Comparison of ENCODE assay signal across 2 cellular contexts in genomic region chr1:216028630-216029029, GRCh38.
A peak's percentile ranks its signal among the peaks of the same experiment; 100 is the strongest.
TF ChIP-seq lines count a peak whose summit lies in the region.

No MANE protein-coding gene starts in this region.

TF ChIP-seq in IMR-90, 13 proteins besides CTCF, POLR2A, EP300 and RAD21:
- no peak for TF ChIP-seq USF2 (IDR thresholded peaks at IDR 0.05; ENCODE audit: low read depth, low read length)
- TF ChIP-seq MAFK (IDR thresholded peaks at IDR 0.05; ENCODE audit: low read depth, low read length) = peak; percentile 98
- TF ChIP-seq RFX5 (IDR thresholded peaks at IDR 0.05; ENCODE audit: low read depth, low read length) = no peak

TF ChIP-seq in K562, 482 proteins besides CTCF, POLR2A, EP300 and RAD21 (continued from another document):
- no peak for TF ChIP-seq ELK1 (CRISPR knock-in tag; IDR thresholded peaks at IDR 0.05)
- TF ChIP-seq KAT2B (IDR thresholded peaks at IDR 0.05; ENCODE audit: low read depth, low read length) = no peak
- no peak for TF ChIP-seq ZNF280B (CRISPR knock-in tag; IDR thresholded peaks at IDR 0.05)
- no peak for TF ChIP-seq RBM17 (IDR thresholded peaks at IDR 0.05; ENCODE audit: borderline replicate concordance, low read depth, low read length)
- no peak for TF ChIP-seq PHF20 (IDR thresholded peaks at IDR 0.05; ENCODE audit: partially characterized antibody)
- peak; percentile 92 for TF ChIP-seq MAFK (IDR thresholded peaks at IDR 0.05; ENCODE audit: low read length)
- no peak for TF ChIP-seq ZBTB17 (CRISPR knock-in tag; IDR thresholded peaks at IDR 0.05)
- TF ChIP-seq STAT6 (CRISPR knock-in tag; IDR thresholded peaks at IDR 0.05) = no peak
- TF ChIP-seq RUNX1 (IDR thresholded peaks at IDR 0.05; ENCODE audit: low read depth) = no peak
- no peak for TF ChIP-seq ZNF830 (CRISPR knock-in tag; IDR thresholded peaks at IDR 0.05)
- TF ChIP-seq C11orf30 (IDR thresholded peaks at IDR 0.05; ENCODE audit: low read depth) = peak; percentile 84
- no peak for TF ChIP-seq SUPT5H (IDR thresholded peaks at IDR 0.05)
- peak; percentile 94 for TF ChIP-seq ZNF316 (IDR thresholded peaks at IDR 0.05)
- peak; percentile 87 for TF ChIP-seq MAFF (IDR thresholded peaks at IDR 0.05; ENCODE audit: low read length)
- no peak for TF ChIP-seq CHAMP1 (IDR thresholded peaks at IDR 0.05)
- no peak for TF ChIP-seq ARID3A (IDR thresholded peaks at IDR 0.05; ENCODE audit: borderline replicate concordance, low read depth, low read length)
